In the genomic region with DNA sequence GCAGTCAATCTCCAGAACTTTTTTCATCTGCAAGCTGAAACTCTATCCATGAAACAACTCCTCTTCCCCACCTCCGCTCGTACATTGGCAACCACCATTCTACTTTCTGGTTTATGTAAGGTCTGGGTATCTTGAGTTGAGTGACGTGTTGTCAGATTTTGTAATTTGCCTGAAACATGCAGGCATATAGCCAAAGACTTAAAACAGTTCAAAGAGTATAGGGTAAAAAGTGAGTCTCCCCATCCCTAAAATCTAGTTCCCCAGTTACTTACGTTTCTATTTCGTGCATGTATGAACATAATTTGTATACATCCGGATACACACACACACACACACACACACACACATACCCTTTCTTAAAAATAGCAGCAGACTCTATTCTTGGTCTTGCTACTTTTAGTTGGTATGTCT, we compare ENCODE assay signal across 8 cellular contexts.
DNase-seq lines count a peak whose midpoint lies in the region; ATAC-seq and TF ChIP-seq lines count a peak whose summit lies in the region.

No MANE protein-coding gene starts in this region.

- H3K4me1 ChIP-seq in HAP-1 = peaks cover 41% of the 10 kb centered on the region
- peaks cover 13% of the 10 kb centered on the region for H3K4me1 ChIP-seq in rectal smooth muscle tissue (ENCODE audit: control insufficient read depth, insufficient read depth, low read length)

- H3K9ac ChIP-seq in rectal smooth muscle tissue (ENCODE audit: low read length) = no peak overlapping the region

- H3K27me3 ChIP-seq in HAP-1 (ENCODE audit: low read depth) (no peaks in the 10 kb centered on the region), rectal smooth muscle tissue (ENCODE audit: control insufficient read depth, insufficient read depth, low read length) (no peaks in the 10 kb centered on the region)

- H3K27ac ChIP-seq in rectal smooth muscle tissue (ENCODE audit: low read depth, low read length) = peak overlapping the region; percentile 27

- ATAC-seq in HG03108 (IDR thresholded peaks at IDR 0.05; ENCODE audit: unreplicated experiment) (no peak), GM21528 (IDR thresholded peaks at IDR 0.05; ENCODE audit: low FRiP score, unreplicated experiment) (no peak)

- no peaks in the 10 kb centered on the region for H3K9me3 ChIP-seq in HAP-1

- in situ Hi-C loops in HAP-1 (cut with MboI; ENCODE audit: low sequenced_read_pairs) = no loop called here

- H3K4me3 ChIP-seq in AG10803 (ENCODE audit: low read length) (peak overlapping the region; percentile 93), HAP-1 (peak overlapping the region; percentile 82), WI38 (ENCODE audit: low read depth, low read length) (peak overlapping the region; percentile 88), rectal smooth muscle tissue (ENCODE audit: low read length) (peak overlapping the region; percentile 83)

- intact Hi-C loops in posterior cingulate gyrus (cut with DNase I) = loop anchor here (2.0 to 5.0 kb wide), 2 partner anchors 106 to 483 kb away; a partner anchor contains a TSS

- TF ChIP-seq CTCF in AG10803 (conservative IDR thresholded peaks at IDR 0.05; ENCODE audit: low read length) (no peak), WI38 (IDR thresholded peaks at IDR 0.05; ENCODE audit: low read depth, low read length) (no peak)

- no peaks in the 10 kb centered on the region; the same call in 1 of the 2 replicates for H3K36me3 ChIP-seq in HAP-1 (replicated peaks)
- H3K36me3 ChIP-seq in rectal smooth muscle tissue (ENCODE audit: control insufficient read depth, insufficient read depth, low read length) = peaks cover 2% of the 10 kb centered on the region

- peak; percentile 29 for DNase-seq in AG10803 (ENCODE audit: low read depth)
- DNase-seq in HAP-1 (ENCODE audit: low spot score in 2 of 2) = peak in 1 of 2 experiments; percentile 34
- peak; percentile 16 for DNase-seq in foreskin melanocyte
- no peak for DNase-seq in posterior cingulate gyrus

Comparison
In these comparisons a context has a peak if more than half of its experiments do, and no peak if none do; other contexts are left out.
1. DNase-seq: peak in AG10803 (single experiment) and foreskin melanocyte (single experiment); none in posterior cingulate gyrus (0 of 10).
2. Peak in every context shown above with its lines, with median percentiles within 50 percentile points of each other: H3K4me3 ChIP-seq.